ENCODE assay signal across 8 cellular contexts in genomic region chr16:27605500-27606106, GRCh38. TPM values are rescaled to one million over a fixed set of nuclear protein-coding genes. Genes with fewer than 3 reads are reported as not detected.
DNase-seq lines count a peak whose midpoint lies in the region; ATAC-seq, FAIRE-seq and TF ChIP-seq lines count a peak whose summit lies in the region.
"Not testable (repeated sequence)": the region's sequence is repeated elsewhere in the genome, so short reads cannot be mapped to it uniquely, and the experiment has no call there.

No MANE protein-coding gene starts in this region.

- H2AFZ ChIP-seq in DND-41 (ENCODE audit: low read depth, low read length); neuronal stem cell (ENCODE audit: low read length): not testable (repeated sequence)

- not testable (repeated sequence) for H4K20me1 ChIP-seq in DND-41 (ENCODE audit: insufficient read depth, low read length)

- H3K79me1 ChIP-seq in neuronal stem cell (ENCODE audit: low read depth, low read length), result not testable (repeated sequence)

- H3K9me3 ChIP-seq in DND-41 (ENCODE audit: insufficient read depth, low read length, severe bottlenecking); right atrium auricular region; neuronal stem cell (replicated peaks in 1 of 2; ENCODE audit: control insufficient read depth in 2 of 2, insufficient read depth in 1 of 2, low read depth in 1 of 2, low read length in 2 of 2): not testable (repeated sequence)

- not testable (repeated sequence) for H2BK12ac ChIP-seq in neuronal stem cell (ENCODE audit: low read length)

- H3K4me2 ChIP-seq in DND-41 (ENCODE audit: insufficient read depth, low read length); neuronal stem cell (ENCODE audit: insufficient read depth, low read length, poor library complexity, severe bottlenecking): not testable (repeated sequence)

- not testable (repeated sequence) for H4K8ac ChIP-seq in neuronal stem cell (ENCODE audit: low read depth, low read length)

- peak; percentile 85 for TF ChIP-seq CTCF in DND-41 (IDR thresholded peaks at IDR 0.05; ENCODE audit: borderline replicate concordance, extremely low read depth, low read length, poor library complexity, severe bottlenecking)
- TF ChIP-seq CTCF in right atrium auricular region (IDR thresholded peaks at IDR 0.05), result peak; percentile 40 to 73

- not testable (repeated sequence) for H3K79me2 ChIP-seq in DND-41 (ENCODE audit: insufficient read depth, low read length)

- not testable (repeated sequence) for H2BK15ac ChIP-seq in neuronal stem cell (ENCODE audit: low read length)

- DNase-seq in DND-41, result peak; percentile 30
- peak; percentile 49 for DNase-seq in HT-29 (ENCODE audit: low spot score)
- peak; percentile 16 for DNase-seq in NCI-H226
- DNase-seq in SW480 (ENCODE audit: low spot score), result peak; percentile 10
- DNase-seq in cerebellum (ENCODE audit: low spot score), result peak; percentile 13
- DNase-seq in right atrium auricular region (ENCODE audit: low spot score), result not testable (repeated sequence)
- DNase-seq in neuronal stem cell (ENCODE audit: low spot score), result peak; percentile 53
- peak; percentile 29 for DNase-seq in urothelium cell line (ENCODE audit: low spot score)

- no CpG with 5 or more reads among the region's 12 CpGs for WGBS in neuronal stem cell (ENCODE audit: extremely low coverage in 2 of 2, insufficient read length in 2 of 2, insufficient replicate concordance in 1 of 2), 2 donors

- FAIRE-seq in urothelium cell line (lab: Jason Lieb, UNC), result not testable (repeated sequence)

- H3K36me3 ChIP-seq in DND-41 (ENCODE audit: insufficient read depth, low read length); right atrium auricular region; neuronal stem cell (replicated peaks in 1 of 2; ENCODE audit: control insufficient read depth in 2 of 2, insufficient read depth in 2 of 2, low read length in 2 of 2): not testable (repeated sequence)

- not testable (repeated sequence) for H3K4me1 ChIP-seq in DND-41 (ENCODE audit: insufficient read depth, low read length); right atrium auricular region; neuronal stem cell (ENCODE audit: control insufficient read depth in 2 of 2, insufficient read depth in 1 of 2, low read depth in 1 of 2, low read length in 2 of 2)

- not testable (repeated sequence) for H3K14ac ChIP-seq in neuronal stem cell (ENCODE audit: low read length)

- not testable (repeated sequence) for H3K23ac ChIP-seq in neuronal stem cell (ENCODE audit: low read depth, low read length, poor library complexity)

- not testable (repeated sequence) for H3K4me3 ChIP-seq in DND-41 (ENCODE audit: low read depth in 1 of 2, low read length in 2 of 2); right atrium auricular region; neuronal stem cell (ENCODE audit: low read length in 2 of 2)

- H2BK5ac ChIP-seq in neuronal stem cell (ENCODE audit: low read length), result not testable (repeated sequence)

- H3K18ac ChIP-seq in neuronal stem cell (ENCODE audit: low read length), result not testable (repeated sequence)

- not testable (repeated sequence) for H2BK120ac ChIP-seq in neuronal stem cell (ENCODE audit: low read depth, low read length)

- H3K27me3 ChIP-seq in DND-41 (ENCODE audit: insufficient read depth, low read length, poor library complexity); right atrium auricular region; neuronal stem cell (ENCODE audit: control insufficient read depth in 3 of 3, insufficient read depth in 3 of 3, low read depth in 1 of 3, low read length in 3 of 3): not testable (repeated sequence)

- H2AK5ac ChIP-seq in neuronal stem cell (ENCODE audit: low read depth, low read length), result not testable (repeated sequence)

- H4K91ac ChIP-seq in neuronal stem cell (ENCODE audit: low read depth, low read length, poor library complexity), result not testable (repeated sequence)

- peak; percentile 64; the same call in 2 of the 3 replicates for ATAC-seq in DND-41 (ENCODE audit: insufficient read depth, low read depth)

- H3K27ac ChIP-seq in DND-41 (ENCODE audit: low read length); right atrium auricular region; neuronal stem cell (replicated peaks; ENCODE audit: low read length): not testable (repeated sequence)

- not testable (repeated sequence) for H3K9ac ChIP-seq in DND-41 (ENCODE audit: low read depth, low read length); neuronal stem cell (ENCODE audit: low read depth, low read length, poor library complexity)

- H3K4ac ChIP-seq in neuronal stem cell (ENCODE audit: low read length), result not testable (repeated sequence)

RNA-seq across cellular contexts. Expression of gene KATNIP, which starts 55.7 kb away (rescaled TPM):
- 18.8 and 25.2 TPM in 2 replicates for total RNA-seq in HT-29 (2014; rRNA removed; shearing (Covaris generic))
- total RNA-seq in cerebellum, result 26.7 TPM
- total RNA-seq in right atrium auricular region, result 10 to 100 TPM; 10.6 to 22.7 TPM
- polyA plus RNA-seq in neuronal stem cell (2013, experiment 1 of 2), result 11.0 TPM
- 11.2 TPM for polyA plus RNA-seq in neuronal stem cell (2013, experiment 2 of 2)

RNA-seq across cellular contexts. Expression of gene GTF3C1, which starts 55.9 kb away (rescaled TPM):
- 75.3 and 86.4 TPM in 2 replicates for total RNA-seq in HT-29 (2014; rRNA removed; shearing (Covaris generic))
- total RNA-seq in cerebellum (56.7 TPM), right atrium auricular region (10 to 100 TPM; 64.0 to 77.2 TPM)
- polyA plus RNA-seq in neuronal stem cell (2013, experiment 1 of 2), result 42.8 TPM
- 43.8 TPM for polyA plus RNA-seq in neuronal stem cell (2013, experiment 2 of 2)
